ENCODE assay signal across 10 cellular contexts in the genomic region with DNA sequence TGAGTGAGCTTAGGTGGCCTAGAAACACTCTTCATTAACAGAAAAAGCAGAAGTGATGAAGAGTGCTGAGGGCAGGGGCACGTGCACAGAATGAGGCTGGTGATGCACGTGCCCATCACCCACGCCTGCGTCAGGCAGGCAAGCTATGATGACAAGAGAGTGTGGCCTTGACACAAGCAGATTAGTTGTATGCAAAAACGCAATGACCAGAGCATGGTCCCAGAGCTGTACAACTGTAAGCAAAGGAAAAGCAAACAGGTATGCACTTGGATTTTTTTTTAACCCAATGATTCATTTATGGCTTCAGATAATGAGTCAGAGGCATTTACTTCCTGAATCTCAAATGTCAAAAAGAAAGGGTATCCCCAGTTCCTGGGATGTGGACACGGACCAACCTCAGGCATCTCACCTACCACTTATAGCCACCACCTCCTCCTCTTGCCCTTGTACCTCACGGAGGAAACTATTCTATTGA. TPM values are rescaled to one million over a fixed set of nuclear protein-coding genes. Genes with fewer than 3 reads are reported as not detected.
A peak's percentile ranks its signal among the peaks of the same experiment; 100 is the strongest.
DNase-seq lines count a peak whose midpoint lies in the region; ATAC-seq, FAIRE-seq and TF ChIP-seq lines count a peak whose summit lies in the region.
"Had no signal": no experiment of that assay in that cellular context is flagged by ENCODE, and none has a peak within 500 bp of the region (broad histone marks: within the 10 kb centered on the region; RNA-seq: fewer than 3 reads in every experiment).

No MANE protein-coding gene starts in this region.

- H3K36me3 ChIP-seq in esophagus muscularis mucosa, result no peaks in the 10 kb centered on the region
- H3K36me3 ChIP-seq: tibial nerve had no signal

- H3K27ac ChIP-seq in foreskin keratinocyte (peak overlapping the region; percentile 75), esophagus muscularis mucosa (replicated peaks in 1 of 4) (no peak overlapping the region)
- no peak overlapping the region for H3K27ac ChIP-seq in CD4-positive, alpha-beta T cell (ENCODE audit: low read depth, low read length)
- H3K27ac ChIP-seq: tibial nerve had no signal

- intact Hi-C loops in esophagus muscularis mucosa (cut with DNase I), result no loop called here
- intact Hi-C loops in CD4-positive, alpha-beta T cell (cut with DNase I, micrococcal nuclease), result no loop called here

- H3K27me3 ChIP-seq in foreskin keratinocyte, result no peaks in the 10 kb centered on the region
- H3K27me3 ChIP-seq in esophagus muscularis mucosa, result peaks cover 0 to 6% (median 0%) of the 10 kb centered on the region in 4 donors
- peaks cover 6% of the 10 kb centered on the region for H3K27me3 ChIP-seq in CD4-positive, alpha-beta T cell (ENCODE audit: control insufficient read depth, insufficient read depth, low read length)
- H3K27me3 ChIP-seq: tibial nerve had no signal

- in situ Hi-C loops in KBM-7 (cut with MboI; ENCODE audit: low pct_unique_long_range_greater_than_20kb, low sequenced_read_pairs), result no loop called here

- H3K9me3 ChIP-seq in esophagus muscularis mucosa, result no peaks in the 10 kb centered on the region
- H3K9me3 ChIP-seq in CD4-positive, alpha-beta T cell (ENCODE audit: control insufficient read depth, low read length), result no peaks in the 10 kb centered on the region
- H3K9me3 ChIP-seq: tibial nerve had no signal

- no peak overlapping the region for H3K27ac Mint-ChIP-seq in CD4-positive, alpha-beta T cell
- H3K27ac Mint-ChIP-seq: mesothelial cell of epicardium had no signal

- no peaks in the 10 kb centered on the region for H3K9me3 Mint-ChIP-seq in CD4-positive, alpha-beta T cell
- H3K9me3 Mint-ChIP-seq: mesothelial cell of epicardium had no signal

- no peak overlapping the region for H3K4me3 Mint-ChIP-seq in CD4-positive, alpha-beta T cell
- H3K4me3 Mint-ChIP-seq: mesothelial cell of epicardium had no signal

- TF ChIP-seq EP300 in esophagus muscularis mucosa (IDR thresholded peaks at IDR 0.05), result no peak

- ATAC-seq in GM21619 (IDR thresholded peaks at IDR 0.05; ENCODE audit: unreplicated experiment), result peak; percentile 91
- ATAC-seq in foreskin keratinocyte, result peak; percentile 84
- no peak for ATAC-seq in CD4-positive, alpha-beta T cell (ENCODE audit: poor library complexity)

- no peak overlapping the region for H3K4me3 ChIP-seq in esophagus muscularis mucosa
- H3K4me3 ChIP-seq: tibial nerve had no signal

- peaks cover 59% of the 10 kb centered on the region for H3K27me3 Mint-ChIP-seq in CD4-positive, alpha-beta T cell

- POLR2A ChIA-PET in CD4-positive, alpha-beta T cell (lab: Charles Lee), result no interaction called here

- TF ChIP-seq POLR2A in GM12892 (IDR thresholded peaks at IDR 0.05; ENCODE audit: low read depth, low read length) (no peak), esophagus muscularis mucosa (IDR thresholded peaks at IDR 0.05; ENCODE audit: low read depth) (no peak)

- H3K36me3 Mint-ChIP-seq in CD4-positive, alpha-beta T cell (ENCODE audit: low read depth), result no peaks in the 10 kb centered on the region
- H3K36me3 Mint-ChIP-seq: mesothelial cell of epicardium had no signal

- TF ChIP-seq CTCF in foreskin keratinocyte (conservative IDR thresholded peaks at IDR 0.05) (no peak), esophagus muscularis mucosa (IDR thresholded peaks at IDR 0.05) (no peak)
- TF ChIP-seq CTCF in CD4-positive, alpha-beta T cell (IDR thresholded peaks at IDR 0.05), result no peak

- no peaks in the 10 kb centered on the region for H3K4me1 Mint-ChIP-seq in CD4-positive, alpha-beta T cell (ENCODE audit: low read depth)

- CTCF ChIA-PET in CD4-positive, alpha-beta T cell (lab: Charles Lee), result interaction anchor here (1.5 kb wide), 1 partner anchor 51 kb away, joined by 3 read pairs; no protein-coding TSS in a partner anchor

- peak; percentile 88 for FAIRE-seq in GM12892 (lab: Jason Lieb, UNC)

- WGBS in esophagus muscularis mucosa, result 88% methylated on average over 7 of the region's 7 CpGs

- H3K4me1 ChIP-seq in foreskin keratinocyte (peaks cover 24% of the 10 kb centered on the region), esophagus muscularis mucosa (peaks cover 0 to 11% (median 9%) of the 10 kb centered on the region in 4 donors)

- DNase-seq in GM12892 (ENCODE audit: insufficient read length) (no peak), HPDE6-E6E7 (ENCODE audit: extremely low spot score) (peak; percentile 82), foreskin keratinocyte (peak; percentile 81 to 90), esophagus muscularis mucosa (ENCODE audit: extremely low spot score) (no peak), KBM-7 (no peak), NCI-H446 (lab: John Stamatoyannopoulos, UW) (no peak)
- no peak for DNase-seq in CD4-positive, alpha-beta T cell

RNA-seq across cellular contexts. Expression of a gene that starts 9.1 kb away (rescaled TPM):
- polyA plus RNA-seq in GM12892 (2012; ENCODE audit: missing spikeins), result not detected
- total RNA-seq in foreskin keratinocyte (1.4 and 1.5 TPM in 2 replicates), esophagus muscularis mucosa (1 to 10 TPM in 1 of 4 donors, under 1 TPM in 2, not detected in 1; 0.66 to 2.5 (median 0.84) TPM)
- polyA plus RNA-seq in foreskin keratinocyte, result 1.8 and 1.9 TPM in 2 replicates
- not detected for total RNA-seq in CD4-positive, alpha-beta T cell

RNA-seq across cellular contexts. Expression of a gene that starts 27.4 kb away (rescaled TPM):
- not detected for polyA plus RNA-seq in GM12892 (2012; ENCODE audit: missing spikeins)
- not detected in 2 replicates for total RNA-seq in foreskin keratinocyte
- not detected in 2 replicates for polyA plus RNA-seq in foreskin keratinocyte
- total RNA-seq in esophagus muscularis mucosa, result not detected
- not detected for total RNA-seq in CD4-positive, alpha-beta T cell
- total RNA-seq: tibial nerve had no signal

Comparison
In these comparisons a context has a peak if more than half of its experiments do, and no peak if none do; other contexts are left out.
1. DNase-seq: peak in HPDE6-E6E7 (single experiment) and foreskin keratinocyte (2 of 2); none in GM12892 (single experiment), esophagus muscularis mucosa (single experiment), CD4-positive, alpha-beta T cell (0 of 10), KBM-7 (single experiment) and NCI-H446 (0 of 2).